34 cellular contexts compared by ENCODE assay signal in the genomic region with DNA sequence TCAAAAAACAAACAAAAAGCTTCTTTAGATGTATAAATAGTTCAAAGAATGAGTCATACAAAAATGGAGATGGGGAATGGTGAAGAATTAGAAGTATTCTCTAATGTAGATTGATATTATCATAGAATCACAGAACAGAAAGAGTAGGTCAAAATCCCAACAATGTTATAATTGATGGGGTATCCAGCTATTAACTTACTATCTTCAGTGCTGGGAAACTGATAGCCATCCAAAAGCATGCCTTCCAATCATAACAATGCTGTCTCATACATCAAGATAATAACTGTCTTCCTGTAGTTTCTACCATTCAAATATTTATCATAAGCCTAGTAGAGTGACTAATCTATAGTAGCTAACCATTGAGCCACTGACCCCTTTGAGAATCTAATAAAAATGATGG.
"Had no signal": no experiment of that assay in that cellular context is flagged by ENCODE, and none has a peak within 500 bp of the region (broad histone marks: within the 10 kb centered on the region; RNA-seq: fewer than 3 reads in every experiment).

No MANE protein-coding gene starts in this region.

- H3K36me3 ChIP-seq: MG63 had no signal

- H3K9ac ChIP-seq: KMS-11 had no signal

- H3K27ac ChIP-seq: KMS-11 had no signal

- H3K4me2 ChIP-seq: KMS-11 had no signal

- H3K4me3 ChIP-seq: MG63 had no signal

- H3K9me3 ChIP-seq: MG63 had no signal

- DNase-seq: Karpas-422, Kasumi-1, KG1, MG63, MV-4-11, NCI-H1048, NCI-H1092, NCI-H1092 treated with DMSO at 0.1 percent for 48 hours, NCI-H1105, NCI-H1105 treated with DMSO at 0.1 percent for 48 hours, NCI-H1417, NCI-H1417 treated with DMSO at 0.1 percent for 48 hours, NCI-H1436, NCI-H1436 treated with DMSO at 0.1 percent for 48 hours, NCI-H146, NCI-H1694, NCI-H1694 treated with DMSO at 0.1 percent for 48 hours, NCI-H187, NCI-H187 treated with DMSO at 0.1 percent for 48 hours, NCI-H1930, NCI-H2029, NCI-H2029 treated with DMSO at 0.1 percent for 48 hours, NCI-H2081, NCI-H2081 treated with DMSO at 0.1 percent for 48 hours, NCI-H2107, NCI-H2171, NCI-H2171 treated with DMSO at 0.1 percent for 48 hours, NCI-H2227 treated with DMSO at 0.1 percent for 48 hours, NCI-H226, NCI-H345, NCI-H446, NCI-H446 treated with DMSO at 0.1 percent for 48 hours, NCI-H510A had no signal
